In genomic region chr1:199866210-199866617, GRCh38 we compare ENCODE assay signal across 1 cellular context.
TF ChIP-seq lines count a peak whose summit lies in the region.

No MANE protein-coding gene starts in this region.

TF ChIP-seq in HepG2, 621 proteins besides CTCF, POLR2A, EP300 and RAD21 (continued from another document):
- TF ChIP-seq HNF1A (IDR thresholded peaks at IDR 0.05; ENCODE audit: low read depth) (no peak), HNF1A (CRISPR knock-in tag; IDR thresholded peaks at IDR 0.05; ENCODE audit: borderline replicate concordance) (no peak), CENPT (CRISPR knock-in tag; IDR thresholded peaks at IDR 0.05; ENCODE audit: low read depth) (no peak), TFDP1 (CRISPR knock-in tag; IDR thresholded peaks at IDR 0.05; ENCODE audit: borderline replicate concordance) (no peak), MBNL3 (CRISPR knock-in tag; conservative IDR thresholded peaks at IDR 0.05) (no peak), NAIF1 (CRISPR knock-in tag; IDR thresholded peaks at IDR 0.05; ENCODE audit: borderline replicate concordance) (no peak), KLF15 (CRISPR knock-in tag; IDR thresholded peaks at IDR 0.05; ENCODE audit: borderline replicate concordance) (no peak), ZNF557 (CRISPR knock-in tag; IDR thresholded peaks at IDR 0.05) (no peak), GPBP1L1 (CRISPR knock-in tag; IDR thresholded peaks at IDR 0.05) (no peak), ZFY (CRISPR knock-in tag; IDR thresholded peaks at IDR 0.05) (no peak), ZNF235 (CRISPR knock-in tag; IDR thresholded peaks at IDR 0.05; ENCODE audit: borderline replicate concordance) (no peak), ZFYVE20 (CRISPR knock-in tag; IDR thresholded peaks at IDR 0.05; ENCODE audit: borderline replicate concordance, low read depth) (no peak), ZNF20 (CRISPR knock-in tag; IDR thresholded peaks at IDR 0.05) (no peak), ZNF138 (CRISPR knock-in tag; IDR thresholded peaks at IDR 0.05; ENCODE audit: low read depth) (no peak), ELF3 (CRISPR knock-in tag; IDR thresholded peaks at IDR 0.05) (no peak), ZNF18 (CRISPR knock-in tag; IDR thresholded peaks at IDR 0.05; ENCODE audit: insufficient replicate concordance) (no peak)
TF ChIP-seq in HepG2: peak in this region for 0.
